Comparison of ENCODE assay signal across 1 cellular context in genomic region chr2:84959045-84959493, GRCh38.
TF ChIP-seq lines count a peak whose summit lies in the region.

No MANE protein-coding gene starts in this region.

TF ChIP-seq in HEK293, 187 proteins besides CTCF, POLR2A, EP300 and RAD21 (continued from another document and continues in another):
- TF ChIP-seq PRDM4 (tag by site-specific recombination; IDR thresholded peaks at IDR 0.05) = no peak
- TF ChIP-seq ZNF658 (tag by site-specific recombination; IDR thresholded peaks at IDR 0.05) = no peak
- no peak for TF ChIP-seq SP2 (tag by site-specific recombination; IDR thresholded peaks at IDR 0.05)
- 0 out of 2 replicates have a peak, but pooled peaks have one; percentile 7 for TF ChIP-seq ZNF623 (tag by site-specific recombination; IDR thresholded peaks at IDR 0.05)
- no peak for TF ChIP-seq ZNF239 (tag by site-specific recombination; IDR thresholded peaks at IDR 0.05)
- TF ChIP-seq MYNN (tag by site-specific recombination; IDR thresholded peaks at IDR 0.05; ENCODE audit: borderline replicate concordance) = no peak
- TF ChIP-seq ZNF785 (tag by site-specific recombination; IDR thresholded peaks at IDR 0.05) = no peak
- TF ChIP-seq INSM2 (tag by site-specific recombination; IDR thresholded peaks at IDR 0.05) = no peak; the same call in 1 of the 2 replicates
- TF ChIP-seq GLIS2 (tag by site-specific recombination; IDR thresholded peaks at IDR 0.05) = 0 out of 2 replicates have a peak, but pooled peaks have one; percentile 5
- no peak for TF ChIP-seq ZNF521 (tag by site-specific recombination; IDR thresholded peaks at IDR 0.05)
- TF ChIP-seq KLF17 (tag by site-specific recombination; IDR thresholded peaks at IDR 0.05) = peak; percentile 48; the same call in 1 of the 2 replicates
- no peak for TF ChIP-seq PRDM6 (tag by site-specific recombination; IDR thresholded peaks at IDR 0.05)
- TF ChIP-seq ZNF48 (tag by site-specific recombination; IDR thresholded peaks at IDR 0.05) = no peak
- 0 out of 2 replicates have a peak, but pooled peaks have one; percentile 35 for TF ChIP-seq PATZ1 (tag by site-specific recombination; IDR thresholded peaks at IDR 0.05)
- TF ChIP-seq ZNF426 (tag by site-specific recombination; IDR thresholded peaks at IDR 0.05) = no peak
- TF ChIP-seq ZSCAN4 (tag by site-specific recombination; IDR thresholded peaks at IDR 0.05) = no peak
- TF ChIP-seq ZNF660 (tag by site-specific recombination; IDR thresholded peaks at IDR 0.05) = no peak
- TF ChIP-seq ZNF354C (tag by site-specific recombination; IDR thresholded peaks at IDR 0.05; ENCODE audit: borderline replicate concordance, low read depth) = no peak
- no peak for TF ChIP-seq ZNF350 (tag by site-specific recombination; IDR thresholded peaks at IDR 0.05)
- no peak for TF ChIP-seq REST (tag by site-specific recombination; IDR thresholded peaks at IDR 0.05)
- no peak for TF ChIP-seq ZNF114 (tag by site-specific recombination; IDR thresholded peaks at IDR 0.05)
- TF ChIP-seq ZNF362 (tag by site-specific recombination; IDR thresholded peaks at IDR 0.05) = peak; percentile 37; the same call in 1 of the 2 replicates
- no peak for TF ChIP-seq HOXD13 (CRISPR knock-in tag; IDR thresholded peaks at IDR 0.05; ENCODE audit: borderline replicate concordance)
- TF ChIP-seq SCRT2 (tag by site-specific recombination; IDR thresholded peaks at IDR 0.05) = no peak
- no peak for TF ChIP-seq ZNF747 (tag by site-specific recombination; IDR thresholded peaks at IDR 0.05)
- no peak for TF ChIP-seq TCF7L2 (IDR thresholded peaks at IDR 0.05; ENCODE audit: borderline replicate concordance, low read depth, low read length)
- no peak for TF ChIP-seq KLF16 (tag by site-specific recombination; IDR thresholded peaks at IDR 0.05)
- peak; percentile 74 for TF ChIP-seq ZNF629 (tag by site-specific recombination; IDR thresholded peaks at IDR 0.05)
- TF ChIP-seq ZNF202 (tag by site-specific recombination; IDR thresholded peaks at IDR 0.05; ENCODE audit: borderline replicate concordance) = no peak
- TF ChIP-seq ZNF792 (tag by site-specific recombination; IDR thresholded peaks at IDR 0.05) = no peak
- TF ChIP-seq ZFP37 (tag by site-specific recombination; IDR thresholded peaks at IDR 0.05) = no peak
- 0 out of 2 replicates have a peak, but pooled peaks have one; percentile 22 for TF ChIP-seq ZBTB10 (tag by site-specific recombination; IDR thresholded peaks at IDR 0.05)
- TF ChIP-seq BCL11A (tag by site-specific recombination; IDR thresholded peaks at IDR 0.05; ENCODE audit: low read depth) = peak; percentile 67
- TF ChIP-seq ZNF280D (tag by site-specific recombination; IDR thresholded peaks at IDR 0.05) = peak; percentile 94
